ENCODE assay signal across 7 cellular contexts in the genomic region with DNA sequence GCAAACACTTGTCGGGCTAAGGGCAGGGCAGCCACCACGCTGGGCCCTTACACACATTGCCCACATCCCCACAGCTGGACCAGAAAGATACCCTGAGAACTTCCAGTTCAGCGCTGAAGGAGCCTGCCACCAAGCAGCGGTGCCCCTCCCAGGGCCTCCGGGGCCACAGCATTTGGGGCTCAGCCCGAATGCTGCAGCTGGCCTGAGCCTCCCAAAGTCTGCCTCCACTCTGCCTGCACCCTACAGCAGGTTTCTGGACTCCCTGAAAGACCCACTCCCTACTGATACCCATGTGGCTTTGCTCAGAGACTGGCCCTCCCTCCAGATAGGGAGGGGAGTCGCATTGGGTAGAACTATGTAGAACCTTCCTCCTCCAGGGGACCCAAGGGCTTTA. TPM values are rescaled to one million over a fixed set of nuclear protein-coding genes. Genes with fewer than 3 reads are reported as not detected.
DNase-seq lines count a peak whose midpoint lies in the region; ATAC-seq and TF ChIP-seq lines count a peak whose summit lies in the region.

No MANE protein-coding gene starts in this region.

- H3K4me1 ChIP-seq in RWPE2 (ENCODE audit: insufficient read depth, poor library complexity, severe bottlenecking) (peaks cover 8% of the 10 kb centered on the region), skeletal muscle tissue (ENCODE audit: control insufficient read depth in 3 of 3, insufficient read depth in 3 of 3, low read length in 3 of 3) (peaks cover 26 to 47% (median 27%) of the 10 kb centered on the region in 3 donors)

- H3K4me3 ChIP-seq in RWPE2 (ENCODE audit: severe bottlenecking) (no peak overlapping the region), skeletal muscle tissue (ENCODE audit: low read length in 3 of 3) (peak overlapping the region in 1 of 3 donors; percentile 17)

- peak overlapping the region; percentile 92 for H3K4me3 Mint-ChIP-seq in endothelial cell (ENCODE audit: unreplicated experiment)

- H3K4me1 Mint-ChIP-seq in endothelial cell (ENCODE audit: unreplicated experiment): peaks cover 14% of the 10 kb centered on the region

- H3K27ac Mint-ChIP-seq in endothelial cell (ENCODE audit: unreplicated experiment): no peak overlapping the region

- H3K9me3 ChIP-seq in RWPE2 (ENCODE audit: severe bottlenecking) (no peaks in the 10 kb centered on the region), skeletal muscle tissue (ENCODE audit: control insufficient read depth in 3 of 3, low read length in 3 of 3) (no peaks in the 10 kb centered on the region)

- TF ChIP-seq CTCF in RWPE2 (IDR thresholded peaks at IDR 0.05; ENCODE audit: poor library complexity, severe bottlenecking) (no peak), endothelial cell (IDR thresholded peaks at IDR 0.05; ENCODE audit: unreplicated experiment) (no peak)

- H3K9ac ChIP-seq in skeletal muscle tissue (ENCODE audit: low read depth in 1 of 3, low read length in 3 of 3): peak overlapping the region; percentile 75 to 91 (median 88)

- DNase-seq in RWPE2 (ENCODE audit: low spot score) (no peak), endothelial cell (ENCODE audit: low spot score) (no peak)

- peak overlapping the region; percentile 71 for H3K27ac ChIP-seq in RWPE2 (ENCODE audit: poor library complexity, severe bottlenecking)
- H3K27ac ChIP-seq in skeletal muscle tissue (ENCODE audit: low read depth, low read length): peak overlapping the region; percentile 95

- H3K36me3 Mint-ChIP-seq in endothelial cell (ENCODE audit: low read depth, unreplicated experiment): peaks cover 9% of the 10 kb centered on the region

- peak; percentile 13 for TF ChIP-seq POLR2A in GM15510 (IDR thresholded peaks at IDR 0.05; ENCODE audit: borderline replicate concordance, extremely low read depth, insufficient read length)

- H3K36me3 ChIP-seq in RWPE2 (ENCODE audit: low read depth) (no peaks in the 10 kb centered on the region), skeletal muscle tissue (ENCODE audit: control insufficient read depth in 3 of 3, insufficient read depth in 3 of 3, low read length in 3 of 3) (peaks cover 0 to 11% (median 5%) of the 10 kb centered on the region in 3 donors)

- H3K27me3 ChIP-seq in RWPE2 (ENCODE audit: insufficient read depth, poor library complexity, severe bottlenecking) (no peaks in the 10 kb centered on the region), skeletal muscle tissue (ENCODE audit: control insufficient read depth in 3 of 3, insufficient read depth in 3 of 3, low read length in 3 of 3) (no peaks in the 10 kb centered on the region)

- H3K9me3 Mint-ChIP-seq in endothelial cell (ENCODE audit: unreplicated experiment): no peaks in the 10 kb centered on the region

- H3K27me3 Mint-ChIP-seq in endothelial cell (ENCODE audit: unreplicated experiment): peaks cover 17% of the 10 kb centered on the region

- ATAC-seq in RWPE2 (ENCODE audit: low read depth) (no peak), GM21360 (IDR thresholded peaks at IDR 0.05; ENCODE audit: unreplicated experiment) (no peak), HG03439 (IDR thresholded peaks at IDR 0.05; ENCODE audit: unreplicated experiment) (no peak), HG02870 (IDR thresholded peaks at IDR 0.05; ENCODE audit: unreplicated experiment) (no peak)

RNA-seq across cellular contexts. Expression of a gene that starts 1.5 kb away (rescaled TPM):
- total RNA-seq in endothelial cell (ENCODE audit: unreplicated experiment) (190 TPM), skeletal muscle tissue (81.9 TPM)

RNA-seq across cellular contexts. Expression of a gene that starts 3.3 kb away (rescaled TPM):
- total RNA-seq in endothelial cell (ENCODE audit: unreplicated experiment) (not detected), skeletal muscle tissue (35.0 TPM)

RNA-seq across cellular contexts. Expression of a gene that starts 27.6 kb away (rescaled TPM):
- total RNA-seq in endothelial cell (ENCODE audit: unreplicated experiment) (not detected), skeletal muscle tissue (not detected)

RNA-seq across cellular contexts. Expression of a gene that starts 28.8 kb away (rescaled TPM):
- 678 TPM for total RNA-seq in endothelial cell (ENCODE audit: unreplicated experiment)
- 264 TPM for total RNA-seq in skeletal muscle tissue

RNA-seq across cellular contexts. Expression of a gene that starts 39.6 kb away (rescaled TPM):
- total RNA-seq in endothelial cell (ENCODE audit: unreplicated experiment): 443 TPM
- total RNA-seq in skeletal muscle tissue: 43.3 TPM

Comparison
In these comparisons a context has a peak if more than half of its experiments do, and no peak if none do; other contexts are left out.
1. RNA of a gene that starts 3.3 kb away (total RNA-seq): 35.0 TPM in skeletal muscle tissue (single experiment); not detected in endothelial cell (single experiment); every median in the first group is over 10 times any median in the second.